Comparison of ENCODE assay signal across 2 cellular contexts in genomic region chr12:3629082-3629830, GRCh38.
A peak's percentile ranks its signal among the peaks of the same experiment; 100 is the strongest.
TF ChIP-seq lines count a peak whose summit lies in the region.

No MANE protein-coding gene starts in this region.

TF ChIP-seq in HepG2, 621 proteins besides CTCF, POLR2A, EP300 and RAD21:
- TF ChIP-seq CBX2 (IDR thresholded peaks at IDR 0.05; ENCODE audit: low read depth, low read length) (no peak), CBX2 (CRISPR knock-in tag; IDR thresholded peaks at IDR 0.05; ENCODE audit: low read depth) (no peak), ZNF263 (CRISPR knock-in tag; IDR thresholded peaks at IDR 0.05) (0 out of 2 replicates have a peak, but pooled peaks have one; percentile 20)
TF ChIP-seq in HepG2: peak in this region for 1.

TF ChIP-seq in H1, 55 proteins besides CTCF, POLR2A, EP300 and RAD21:
- TF ChIP-seq TCF12 (IDR thresholded peaks at IDR 0.05; ENCODE audit: low read depth, low read length) (no peak), SIX5 (IDR thresholded peaks at IDR 0.05; ENCODE audit: low read depth, low read length) (no peak), TEAD4 (IDR thresholded peaks at IDR 0.05; ENCODE audit: low read depth, low read length) (no peak), CBX8 (IDR thresholded peaks at IDR 0.05; ENCODE audit: borderline replicate concordance, low read depth, low read length) (no peak)
